8 cellular contexts compared by ENCODE assay signal in the genomic region with DNA sequence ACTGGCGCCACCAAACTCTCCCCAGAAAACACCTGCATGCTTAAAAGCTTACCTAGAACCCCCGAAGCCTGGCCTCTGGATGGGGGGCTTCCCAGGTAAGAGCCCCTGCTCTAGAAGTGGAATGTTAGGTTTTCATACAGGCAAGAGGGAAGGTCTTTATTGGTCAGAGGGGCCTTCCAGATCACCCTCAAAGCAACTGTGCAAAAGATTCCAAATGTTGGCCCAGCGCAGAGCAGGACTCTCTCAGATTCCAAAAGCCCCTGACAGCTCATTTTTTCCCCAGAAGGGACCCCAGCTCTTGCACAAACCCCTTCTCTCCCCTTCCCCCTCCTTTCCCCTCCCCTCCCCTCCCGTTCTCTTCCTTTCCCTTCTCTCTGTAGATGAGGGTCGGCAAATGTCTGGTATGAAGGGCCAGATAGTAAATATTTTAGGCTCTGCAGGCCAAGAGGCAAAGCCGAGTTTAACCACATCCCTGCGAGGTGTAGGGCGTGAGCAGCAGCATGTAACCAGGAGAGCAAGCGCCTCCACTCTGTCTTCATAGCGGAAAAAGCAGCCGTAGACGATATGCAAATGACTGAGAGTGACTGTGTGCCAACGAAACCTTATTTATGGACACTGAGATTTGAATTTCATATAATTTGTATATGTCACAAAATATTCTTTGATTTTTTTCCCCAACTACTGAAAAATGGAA.
DNase-seq lines count a peak whose midpoint lies in the region; ATAC-seq, FAIRE-seq and TF ChIP-seq lines count a peak whose summit lies in the region.

No MANE protein-coding gene starts in this region.

- peaks cover 21% of the 10 kb centered on the region for H3K27me3 Mint-ChIP-seq in activated naive CD4-positive, alpha-beta T cell treated with anti-CD3 and anti-CD28 coated beads, Interleukin-2, amount 10 ng/mL, durations not matched to agents 7 days and 5 days

- H3K9me3 ChIP-seq in Peyer's patch (no peaks in the 10 kb centered on the region), mesodermal cell (ENCODE audit: control insufficient read depth, low read length) (no peaks in the 10 kb centered on the region), gastroesophageal sphincter (no peaks in the 10 kb centered on the region)

- ATAC-seq in GM18858 (IDR thresholded peaks at IDR 0.05; ENCODE audit: unreplicated experiment): peak; percentile 71
- ATAC-seq in HG02852 (IDR thresholded peaks at IDR 0.05; ENCODE audit: unreplicated experiment): peak; percentile 83
- ATAC-seq in gastroesophageal sphincter: no peak

- TF ChIP-seq EP300 in gastroesophageal sphincter (IDR thresholded peaks at IDR 0.05): no peak

- H3K4me1 ChIP-seq in Peyer's patch: peaks cover 6 to 31% (median 12%) of the 10 kb centered on the region in 4 donors
- peaks cover 80% of the 10 kb centered on the region for H3K4me1 ChIP-seq in mesodermal cell (ENCODE audit: control insufficient read depth, insufficient read depth, low read length, poor library complexity, severe bottlenecking)
- peaks cover 0 to 49% (median 15%) of the 10 kb centered on the region in 3 donors for H3K4me1 ChIP-seq in gastroesophageal sphincter

- TF ChIP-seq CTCF in Peyer's patch (IDR thresholded peaks at IDR 0.05) (no peak), gastroesophageal sphincter (IDR thresholded peaks at IDR 0.05) (no peak)

- H3K27me3 ChIP-seq in Peyer's patch: no peaks in the 10 kb centered on the region
- no peaks in the 10 kb centered on the region for H3K27me3 ChIP-seq in gastroesophageal sphincter

- 77 to 85% methylated on average over 7 to 9 of the region's 13 CpGs for WGBS in mesodermal cell (ENCODE audit: insufficient coverage in 2 of 2), 2 experiments
- 75 to 100% methylated on average over 2 to 12 of the region's 13 CpGs for WGBS in gastroesophageal sphincter (ENCODE audit: low coverage in 1 of 2), 2 donors

- peaks cover 81% of the 10 kb centered on the region for H3K4me1 Mint-ChIP-seq in activated naive CD4-positive, alpha-beta T cell treated with anti-CD3 and anti-CD28 coated beads, Interleukin-2, amount 10 ng/mL, durations not matched to agents 7 days and 5 days

- TF ChIP-seq POLR2A in Peyer's patch (IDR thresholded peaks at IDR 0.05): no peak
- TF ChIP-seq POLR2A in H54 (IDR thresholded peaks at IDR 0.05; ENCODE audit: low read depth, low read length): no peak
- TF ChIP-seq POLR2A in gastroesophageal sphincter (IDR thresholded peaks at IDR 0.05): no peak

- peak overlapping the region; percentile 97 for H3K27ac Mint-ChIP-seq in activated naive CD4-positive, alpha-beta T cell treated with anti-CD3 and anti-CD28 coated beads, Interleukin-2, amount 10 ng/mL, durations not matched to agents 7 days and 5 days

- FAIRE-seq in H54 (lab: Jason Lieb, UNC): no peak

- H3K4me3 Mint-ChIP-seq in activated naive CD4-positive, alpha-beta T cell treated with anti-CD3 and anti-CD28 coated beads, Interleukin-2, amount 10 ng/mL, durations not matched to agents 7 days and 5 days: peak overlapping the region; percentile 87

- no peaks in the 10 kb centered on the region for H3K9me3 Mint-ChIP-seq in activated naive CD4-positive, alpha-beta T cell treated with anti-CD3 and anti-CD28 coated beads, Interleukin-2, amount 10 ng/mL, durations not matched to agents 7 days and 5 days

- H3K4me3 ChIP-seq in Peyer's patch (peak overlapping the region in 3 of 4 donors; percentile 8 to 28 (median 25)), mesodermal cell (ENCODE audit: extremely low read depth, insufficient read depth, low read length, poor library complexity, severe bottlenecking) (no peak overlapping the region), gastroesophageal sphincter (no peak overlapping the region)

- peaks cover 5% of the 10 kb centered on the region for H3K36me3 Mint-ChIP-seq in activated naive CD4-positive, alpha-beta T cell treated with anti-CD3 and anti-CD28 coated beads, Interleukin-2, amount 10 ng/mL, durations not matched to agents 7 days and 5 days

- DNase-seq in Peyer's patch: peak in 2 of 3 donors; percentile 78 to 84
- peak; percentile 80 for DNase-seq in activated naive CD4-positive, alpha-beta T cell treated with anti-CD3 and anti-CD28 coated beads, Interleukin-2, amount 10 ng/mL, durations not matched to agents 7 days and 5 days
- DNase-seq in NCI-H1092 (lab: John Stamatoyannopoulos, UW): no peak
- DNase-seq in H54 (ENCODE audit: insufficient read length, low spot score): no peak

- H3K27ac ChIP-seq in Peyer's patch: peak overlapping the region in 3 of 4 donors; percentile 19 to 69 (median 56)
- H3K27ac ChIP-seq in mesodermal cell (ENCODE audit: low read depth, low read length, severe bottlenecking): peak overlapping the region; percentile 66
- no peak overlapping the region for H3K27ac ChIP-seq in gastroesophageal sphincter

- H3K36me3 ChIP-seq in Peyer's patch: no peaks in the 10 kb centered on the region
- no peaks in the 10 kb centered on the region for H3K36me3 ChIP-seq in mesodermal cell (ENCODE audit: control insufficient read depth, insufficient read depth, low read length)
- H3K36me3 ChIP-seq in gastroesophageal sphincter: peaks cover 0 to 20% of the 10 kb centered on the region in 2 donors

- CTCF ChIA-PET in activated naive CD4-positive, alpha-beta T cell treated with anti-CD3 and anti-CD28 coated beads, Interleukin-2, amount 10 ng/mL, durations not matched to agents 7 days and 5 days (lab: Charles Lee): interaction anchor here (1.4 to 1.5 kb wide), 2 partner anchors 21 to 56 kb away, joined by 3 to 7 read pairs; no protein-coding TSS in a partner anchor

Comparison
In these comparisons a context has a peak if more than half of its experiments do, and no peak if none do; other contexts are left out.
1. DNase-seq: peak in Peyer's patch (2 of 3) and activated naive CD4-positive, alpha-beta T cell treated with anti-CD3 and anti-CD28 coated beads, Interleukin-2, amount 10 ng/mL, durations not matched to agents 7 days and 5 days (single experiment); none in NCI-H1092 (single experiment) and H54 (single experiment).
2. H3K27ac ChIP-seq: peak in Peyer's patch (3 of 4) and mesodermal cell (single experiment); none in gastroesophageal sphincter (0 of 4).
3. H3K4me3 ChIP-seq: peak in Peyer's patch (3 of 4); none in mesodermal cell (single experiment) and gastroesophageal sphincter (0 of 2).